In the genomic region with DNA sequence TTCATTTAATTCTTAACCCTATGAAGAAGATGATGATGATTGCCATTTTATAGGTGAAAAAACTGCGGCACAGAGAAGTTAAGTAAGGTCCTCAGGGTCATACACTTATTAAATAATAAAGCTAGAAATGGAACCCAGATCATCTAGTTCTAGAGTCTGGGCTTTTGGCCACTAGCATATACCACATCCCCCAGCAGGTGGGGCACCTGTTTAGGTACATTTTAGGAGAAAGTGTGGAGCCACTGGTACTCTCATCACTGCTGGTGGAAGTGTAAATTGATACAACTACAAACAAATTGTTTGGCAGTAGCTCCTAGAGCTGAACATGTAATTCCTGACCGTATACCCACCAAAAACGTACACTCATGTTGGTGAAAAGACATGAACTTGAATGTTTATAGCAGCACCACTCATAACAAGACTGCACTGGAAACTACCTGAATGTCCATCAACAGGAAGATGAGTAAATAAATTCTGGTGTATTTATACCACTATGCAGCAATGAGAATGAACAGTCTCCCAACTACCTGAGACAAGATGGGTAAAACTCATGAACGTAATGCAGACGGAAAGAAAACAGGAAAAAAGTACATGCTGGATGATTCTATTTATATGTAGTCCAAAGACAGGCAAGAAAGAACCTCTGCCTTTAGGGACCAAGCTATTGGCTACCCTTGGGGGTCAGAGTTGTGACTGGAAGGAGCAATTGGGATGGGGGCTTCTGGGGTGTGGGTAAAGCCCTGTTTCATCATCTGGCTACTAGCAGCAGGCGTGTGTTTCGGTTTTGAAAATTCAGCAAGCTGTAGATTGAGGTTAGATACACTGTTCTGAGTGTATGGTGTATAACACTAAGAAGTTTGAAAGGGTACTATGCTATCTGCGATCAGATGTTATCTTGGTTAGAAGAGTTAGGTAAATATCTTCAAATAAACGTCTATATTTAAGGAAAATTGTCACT, we compare ENCODE assay signal across 12 cellular contexts.
DNase-seq lines count a peak whose midpoint lies in the region; ATAC-seq and TF ChIP-seq lines count a peak whose summit lies in the region.
"Had no signal": no experiment of that assay in that cellular context is flagged by ENCODE, and none has a peak within 500 bp of the region (broad histone marks: within the 10 kb centered on the region; RNA-seq: fewer than 3 reads in every experiment).

No MANE protein-coding gene starts in this region.

- H3K9me3 Mint-ChIP-seq in activated T-cell treated with anti-CD3 and anti-CD28 coated beads, Interleukin-2, amount 50 U/mL, for 72 hours: no peaks in the 10 kb centered on the region
- peaks cover 4% of the 10 kb centered on the region for H3K9me3 Mint-ChIP-seq in activated T-cell treated with anti-CD3 and anti-CD28 coated beads, Interleukin-2, amount 50 U/mL, for 24 hours
- H3K9me3 Mint-ChIP-seq in stimulated activated effector memory CD8-positive, alpha-beta T cell treated with anti-CD3 and anti-CD28 coated beads, Interleukin-12 subunit alpha, Interleukin-12 subunit beta, amount 100 ng/mL, for 72 hours: peaks cover 3% of the 10 kb centered on the region
- H3K9me3 Mint-ChIP-seq in activated naive CD4-positive, alpha-beta T cell treated with anti-CD3 and anti-CD28 coated beads, Interleukin-2, amount 50 U/mL, for 72 hours: peaks cover 0 to 5% of the 10 kb centered on the region in 2 donors
- peaks cover 27% of the 10 kb centered on the region for H3K9me3 Mint-ChIP-seq in mesothelial cell of epicardium
- H3K9me3 Mint-ChIP-seq: activated naive CD4-positive, alpha-beta T cell treated with anti-CD3 and anti-CD28 coated beads, Interleukin-2, amount 10 ng/mL, durations not matched to agents 7 days and 5 days had no signal

- peak overlapping the region; percentile 0 to 65 for H3K4me3 Mint-ChIP-seq in activated T-cell treated with anti-CD3 and anti-CD28 coated beads, Interleukin-2, amount 50 U/mL, for 72 hours
- no peak overlapping the region for H3K4me3 Mint-ChIP-seq in activated T-cell treated with anti-CD3 and anti-CD28 coated beads, Interleukin-2, amount 50 U/mL, for 24 hours
- peak overlapping the region; percentile 58 for H3K4me3 Mint-ChIP-seq in stimulated activated effector memory CD8-positive, alpha-beta T cell treated with anti-CD3 and anti-CD28 coated beads, Interleukin-12 subunit alpha, Interleukin-12 subunit beta, amount 100 ng/mL, for 72 hours
- no peak overlapping the region for H3K4me3 Mint-ChIP-seq in mesothelial cell of epicardium
- H3K4me3 Mint-ChIP-seq: activated naive CD4-positive, alpha-beta T cell treated with anti-CD3 and anti-CD28 coated beads, Interleukin-2, amount 10 ng/mL, durations not matched to agents 7 days and 5 days had no signal

- DNase-seq in activated T-cell treated with anti-CD3 and anti-CD28 coated beads, Interleukin-2, amount 50 U/mL, for 72 hours: peak in 1 of 2 donors; percentile 14
- no peak for DNase-seq in activated T-cell treated with anti-CD3 and anti-CD28 coated beads, Interleukin-2, amount 50 U/mL, for 24 hours
- DNase-seq in stimulated activated effector memory CD8-positive, alpha-beta T cell treated with anti-CD3 and anti-CD28 coated beads, Interleukin-12 subunit alpha, Interleukin-12 subunit beta, amount 100 ng/mL, for 72 hours (ENCODE audit: low spot score in 2 of 2): no peak
- no peak for DNase-seq in NCI-H748 treated with DMSO at 0.1 percent for 48 hours (lab: John Stamatoyannopoulos, UW)
- DNase-seq in activated naive CD4-positive, alpha-beta T cell treated with anti-CD3 and anti-CD28 coated beads, Interleukin-2, amount 50 U/mL, for 72 hours (ENCODE audit: low spot score in 2 of 2): no peak
- DNase-seq in mesothelial cell of epicardium (ENCODE audit: low spot score in 2 of 2, unreplicated experiment in 2 of 2): no peak
- DNase-seq: activated CD4-positive, alpha-beta T cell treated with anti-CD3 and anti-CD28 coated beads for 4 hours; activated naive CD4-positive, alpha-beta T cell treated with anti-CD3 and anti-CD28 coated beads, Interleukin-2, amount 10 ng/mL, durations not matched to agents 7 days and 5 days; NCI-H69; SK-N-SH had no signal

- ATAC-seq in activated T-cell treated with anti-CD3 and anti-CD28 coated beads, Interleukin-2, amount 50 U/mL, for 72 hours (replicated peaks in 1 of 2): peak; percentile 78 to 85
- ATAC-seq in GM21619 (IDR thresholded peaks at IDR 0.05; ENCODE audit: unreplicated experiment): peak; percentile 53
- peak; percentile 74 for ATAC-seq in HG03558 (IDR thresholded peaks at IDR 0.05; ENCODE audit: extremely low read depth, unreplicated experiment)
- peak; percentile 83 for ATAC-seq in stimulated activated effector memory CD8-positive, alpha-beta T cell treated with anti-CD3 and anti-CD28 coated beads, Interleukin-12 subunit alpha, Interleukin-12 subunit beta, amount 100 ng/mL, for 72 hours
- no peak for ATAC-seq in activated naive CD4-positive, alpha-beta T cell treated with anti-CD3 and anti-CD28 coated beads, Interleukin-2, amount 50 U/mL, for 72 hours

- H3K36me3 Mint-ChIP-seq in activated T-cell treated with anti-CD3 and anti-CD28 coated beads, Interleukin-2, amount 50 U/mL, for 72 hours (ENCODE audit: insufficient read depth in 2 of 2): peaks cover 0 to 2% of the 10 kb centered on the region in 2 donors
- H3K36me3 Mint-ChIP-seq in activated T-cell treated with anti-CD3 and anti-CD28 coated beads, Interleukin-2, amount 50 U/mL, for 24 hours (ENCODE audit: low read depth): no peaks in the 10 kb centered on the region
- no peaks in the 10 kb centered on the region for H3K36me3 Mint-ChIP-seq in stimulated activated effector memory CD8-positive, alpha-beta T cell treated with anti-CD3 and anti-CD28 coated beads, Interleukin-12 subunit alpha, Interleukin-12 subunit beta, amount 100 ng/mL, for 72 hours
- no peaks in the 10 kb centered on the region for H3K36me3 Mint-ChIP-seq in activated naive CD4-positive, alpha-beta T cell treated with anti-CD3 and anti-CD28 coated beads, Interleukin-2, amount 50 U/mL, for 72 hours
- no peaks in the 10 kb centered on the region for H3K36me3 Mint-ChIP-seq in mesothelial cell of epicardium
- H3K36me3 Mint-ChIP-seq: activated naive CD4-positive, alpha-beta T cell treated with anti-CD3 and anti-CD28 coated beads, Interleukin-2, amount 10 ng/mL, durations not matched to agents 7 days and 5 days had no signal

- peaks cover 16% of the 10 kb centered on the region for H3K4me1 Mint-ChIP-seq in activated T-cell treated with anti-CD3 and anti-CD28 coated beads, Interleukin-2, amount 50 U/mL, for 72 hours (ENCODE audit: low read depth)
- no peaks in the 10 kb centered on the region for H3K4me1 Mint-ChIP-seq in activated T-cell treated with anti-CD3 and anti-CD28 coated beads, Interleukin-2, amount 50 U/mL, for 24 hours (ENCODE audit: low read depth)
- peaks cover 18% of the 10 kb centered on the region for H3K4me1 Mint-ChIP-seq in stimulated activated effector memory CD8-positive, alpha-beta T cell treated with anti-CD3 and anti-CD28 coated beads, Interleukin-12 subunit alpha, Interleukin-12 subunit beta, amount 100 ng/mL, for 72 hours
- no peaks in the 10 kb centered on the region for H3K4me1 Mint-ChIP-seq in mesothelial cell of epicardium
- H3K4me1 Mint-ChIP-seq: activated naive CD4-positive, alpha-beta T cell treated with anti-CD3 and anti-CD28 coated beads, Interleukin-2, amount 10 ng/mL, durations not matched to agents 7 days and 5 days had no signal

- H3K27me3 Mint-ChIP-seq in activated T-cell treated with anti-CD3 and anti-CD28 coated beads, Interleukin-2, amount 50 U/mL, for 72 hours (ENCODE audit: low read depth): peaks cover 7% of the 10 kb centered on the region
- peaks cover 40% of the 10 kb centered on the region for H3K27me3 Mint-ChIP-seq in activated T-cell treated with anti-CD3 and anti-CD28 coated beads, Interleukin-2, amount 50 U/mL, for 24 hours
- peaks cover 18% of the 10 kb centered on the region for H3K27me3 Mint-ChIP-seq in mesothelial cell of epicardium (ENCODE audit: low read depth)
- H3K27me3 Mint-ChIP-seq: activated naive CD4-positive, alpha-beta T cell treated with anti-CD3 and anti-CD28 coated beads, Interleukin-2, amount 10 ng/mL, durations not matched to agents 7 days and 5 days had no signal

- H3K27ac Mint-ChIP-seq in activated T-cell treated with anti-CD3 and anti-CD28 coated beads, Interleukin-2, amount 50 U/mL, for 72 hours: peak overlapping the region; percentile 58
- no peak overlapping the region for H3K27ac Mint-ChIP-seq in activated T-cell treated with anti-CD3 and anti-CD28 coated beads, Interleukin-2, amount 50 U/mL, for 24 hours
- peak overlapping the region; percentile 83 for H3K27ac Mint-ChIP-seq in stimulated activated effector memory CD8-positive, alpha-beta T cell treated with anti-CD3 and anti-CD28 coated beads, Interleukin-12 subunit alpha, Interleukin-12 subunit beta, amount 100 ng/mL, for 72 hours
- no peak overlapping the region for H3K27ac Mint-ChIP-seq in activated naive CD4-positive, alpha-beta T cell treated with anti-CD3 and anti-CD28 coated beads, Interleukin-2, amount 50 U/mL, for 72 hours
- no peak overlapping the region for H3K27ac Mint-ChIP-seq in mesothelial cell of epicardium
- H3K27ac Mint-ChIP-seq: activated naive CD4-positive, alpha-beta T cell treated with anti-CD3 and anti-CD28 coated beads, Interleukin-2, amount 10 ng/mL, durations not matched to agents 7 days and 5 days had no signal

- no peak for TF ChIP-seq CTCF in mesothelial cell of epicardium (IDR thresholded peaks at IDR 0.05; ENCODE audit: unreplicated experiment)

Comparison
In these comparisons a context has a peak if more than half of its experiments do, and no peak if none do; other contexts are left out.
1. H3K27ac Mint-ChIP-seq: peak in activated T-cell treated with anti-CD3 and anti-CD28 coated beads, Interleukin-2, amount 50 U/mL, for 72 hours (single experiment) and stimulated activated effector memory CD8-positive, alpha-beta T cell treated with anti-CD3 and anti-CD28 coated beads, Interleukin-12 subunit alpha, Interleukin-12 subunit beta, amount 100 ng/mL, for 72 hours (single experiment); none in activated T-cell treated with anti-CD3 and anti-CD28 coated beads, Interleukin-2, amount 50 U/mL, for 24 hours (single experiment), activated naive CD4-positive, alpha-beta T cell treated with anti-CD3 and anti-CD28 coated beads, Interleukin-2, amount 50 U/mL, for 72 hours (0 of 2) and mesothelial cell of epicardium (single experiment).
2. H3K4me3 Mint-ChIP-seq: peak in activated T-cell treated with anti-CD3 and anti-CD28 coated beads, Interleukin-2, amount 50 U/mL, for 72 hours (2 of 2) and stimulated activated effector memory CD8-positive, alpha-beta T cell treated with anti-CD3 and anti-CD28 coated beads, Interleukin-12 subunit alpha, Interleukin-12 subunit beta, amount 100 ng/mL, for 72 hours (single experiment); none in activated T-cell treated with anti-CD3 and anti-CD28 coated beads, Interleukin-2, amount 50 U/mL, for 24 hours (single experiment) and mesothelial cell of epicardium (single experiment).
3. ATAC-seq: peak in activated T-cell treated with anti-CD3 and anti-CD28 coated beads, Interleukin-2, amount 50 U/mL, for 72 hours (2 of 2), GM21619 (single experiment), HG03558 (single experiment) and stimulated activated effector memory CD8-positive, alpha-beta T cell treated with anti-CD3 and anti-CD28 coated beads, Interleukin-12 subunit alpha, Interleukin-12 subunit beta, amount 100 ng/mL, for 72 hours (single experiment); none in activated naive CD4-positive, alpha-beta T cell treated with anti-CD3 and anti-CD28 coated beads, Interleukin-2, amount 50 U/mL, for 72 hours (0 of 2).